17 cellular contexts compared by ENCODE assay signal in the genomic region with DNA sequence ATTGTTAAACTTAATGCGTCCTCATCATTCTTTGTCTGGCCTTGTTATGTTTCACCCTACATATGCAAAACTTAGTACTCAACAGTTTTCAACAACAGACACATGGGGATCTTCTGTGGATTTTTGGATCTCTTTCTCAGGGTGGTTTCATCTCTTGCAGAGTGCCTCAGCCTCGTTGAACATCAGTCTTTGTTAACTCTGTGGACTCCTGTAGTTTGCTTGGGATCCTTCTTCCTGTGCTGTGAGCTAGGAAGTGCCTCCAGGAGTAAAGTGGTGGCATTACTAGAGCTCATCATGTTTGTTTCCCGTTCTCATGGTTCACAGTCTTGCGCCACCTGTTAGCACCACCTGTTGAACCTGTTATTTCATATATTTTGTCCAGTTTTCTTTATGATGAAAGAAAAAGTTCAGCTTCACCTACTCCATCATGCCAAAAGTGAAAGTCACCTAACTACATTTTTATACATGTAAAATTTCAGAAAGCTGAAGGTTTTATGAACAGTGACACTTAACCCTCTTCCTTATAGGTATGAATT. TPM values are rescaled to one million over a fixed set of nuclear protein-coding genes. Genes with fewer than 3 reads are reported as not detected.
DNase-seq lines count a peak whose midpoint lies in the region; TF ChIP-seq lines count a peak whose summit lies in the region.
"Had no signal": no experiment of that assay in that cellular context is flagged by ENCODE, and none has a peak within 500 bp of the region (broad histone marks: within the 10 kb centered on the region; RNA-seq: fewer than 3 reads in every experiment).

No MANE protein-coding gene starts in this region.

- intact Hi-C loops in activated CD4-positive, alpha-beta T cell treated with anti-CD3 and anti-CD28 coated beads, Interleukin-2, amount 10 ng/mL, durations not matched to agents 24 days and 14 days (cut with micrococcal nuclease) = no loop called here

- no peaks in the 10 kb centered on the region for H3K79me2 ChIP-seq in trophoblast cell (ENCODE audit: control insufficient read depth, insufficient read depth, low read length, poor library complexity)

- H3K18ac ChIP-seq in trophoblast cell (ENCODE audit: low read length) = no peak overlapping the region

- H3K4me3 ChIP-seq in endodermal cell (ENCODE audit: low read length) = no peak overlapping the region
- no peak overlapping the region for H3K4me3 ChIP-seq in trophoblast cell (ENCODE audit: low read depth, low read length)
- H3K4me3 ChIP-seq: spleen had no signal

- H3K27ac ChIP-seq in endodermal cell (ENCODE audit: low read depth, low read length) (no peak overlapping the region), trophoblast cell (ENCODE audit: low read depth, low read length) (no peak overlapping the region)
- H3K27ac ChIP-seq: spleen had no signal

- 71 to 81% methylated on average over 4 of the region's 4 CpGs for WGBS in endodermal cell (ENCODE audit: insufficient coverage in 1 of 2, insufficient read length in 1 of 2), 2 experiments
- no CpG with 5 or more reads among the region's 4 CpGs for WGBS in trophoblast cell (ENCODE audit: extremely low coverage, insufficient coverage, insufficient read length)

- peaks cover 5% of the 10 kb centered on the region for H3K9me3 Mint-ChIP-seq in activated CD4-positive, alpha-beta T cell treated with anti-CD3 and anti-CD28 coated beads, Interleukin-2, amount 10 ng/mL, durations not matched to agents 24 days and 14 days
- peaks cover 7% of the 10 kb centered on the region for H3K9me3 Mint-ChIP-seq in endodermal cell

- peaks cover under 1% of the 10 kb centered on the region for H3K4me1 ChIP-seq in endodermal cell (ENCODE audit: control insufficient read depth, insufficient read depth, low read length)
- H3K4me1 ChIP-seq in trophoblast cell (ENCODE audit: control insufficient read depth in 1 of 2, insufficient read depth in 2 of 2, low read length in 2 of 2) = no peaks in the 10 kb centered on the region

- no peak overlapping the region for H3K4ac ChIP-seq in trophoblast cell (ENCODE audit: low read depth, low read length)

- peak; percentile 52 for DNase-seq in activated CD4-positive, alpha-beta T cell treated with anti-CD3 and anti-CD28 coated beads, Interleukin-2, amount 10 ng/mL, durations not matched to agents 24 days and 14 days
- DNase-seq in activated CD4-positive, alpha-beta T cell treated with anti-CD3 and anti-CD28 coated beads, Interleukin-2, amount 50 U/mL, for 48 hours = no peak
- DNase-seq in HPDE6-E6E7 (ENCODE audit: extremely low spot score) = peak; percentile 3
- DNase-seq in endodermal cell = no peak
- peak; percentile 58 to 84 for DNase-seq in trophoblast cell
- DNase-seq in NCI-H128 (lab: John Stamatoyannopoulos, UW; ENCODE audit: unreplicated experiment) = no peak
- no peak for DNase-seq in NCI-H2227 (lab: John Stamatoyannopoulos, UW; ENCODE audit: unreplicated experiment)
- DNase-seq in AML-193 (lab: John Stamatoyannopoulos, UW) = no peak
- DNase-seq: activated CD4-positive, CD25-positive, alpha-beta regulatory T cell; activated gamma-delta T cell; aorta; CD8-positive, alpha-beta memory T cell; H7; MV-4-11; NCI-H2081 treated with DMSO at 0.1 percent for 48 hours; NCI-H524 treated with DMSO at 0.1 percent for 48 hours; spleen had no signal

- no peak overlapping the region for H3K14ac ChIP-seq in trophoblast cell (ENCODE audit: low read length)

- peak overlapping the region; percentile 32 for H3K27ac Mint-ChIP-seq in activated CD4-positive, alpha-beta T cell treated with anti-CD3 and anti-CD28 coated beads, Interleukin-2, amount 10 ng/mL, durations not matched to agents 24 days and 14 days
- H3K27ac Mint-ChIP-seq in endodermal cell = peak overlapping the region; percentile 45

- no peak overlapping the region for H3K4me3 Mint-ChIP-seq in activated CD4-positive, alpha-beta T cell treated with anti-CD3 and anti-CD28 coated beads, Interleukin-2, amount 10 ng/mL, durations not matched to agents 24 days and 14 days
- H3K4me3 Mint-ChIP-seq in endodermal cell = no peak overlapping the region

- peaks cover 25% of the 10 kb centered on the region for H3K4me1 Mint-ChIP-seq in activated CD4-positive, alpha-beta T cell treated with anti-CD3 and anti-CD28 coated beads, Interleukin-2, amount 10 ng/mL, durations not matched to agents 24 days and 14 days
- peaks cover 13% of the 10 kb centered on the region for H3K4me1 Mint-ChIP-seq in endodermal cell

- no peak overlapping the region for H2BK5ac ChIP-seq in trophoblast cell (ENCODE audit: low read depth, low read length, poor library complexity)

- H3K36me3 ChIP-seq in endodermal cell (ENCODE audit: control insufficient read depth, insufficient read depth, low read length) (peaks cover 28% of the 10 kb centered on the region), trophoblast cell (ENCODE audit: control insufficient read depth in 1 of 2, insufficient read depth in 2 of 2, low read length in 2 of 2) (peaks cover 0 to 4% of the 10 kb centered on the region in 2 experiments)

- no peak overlapping the region for H4K91ac ChIP-seq in trophoblast cell (ENCODE audit: low read depth, low read length)

- H3K79me1 ChIP-seq in trophoblast cell (ENCODE audit: low read length) = no peaks in the 10 kb centered on the region

- H3K9me3 ChIP-seq in endodermal cell (ENCODE audit: control insufficient read depth, low read length) (peaks cover 3% of the 10 kb centered on the region), trophoblast cell (ENCODE audit: insufficient read depth, low read depth, low read length) (no peaks in the 10 kb centered on the region)
- H3K9me3 ChIP-seq: spleen had no signal

- peaks cover 44% of the 10 kb centered on the region for H3K36me3 Mint-ChIP-seq in activated CD4-positive, alpha-beta T cell treated with anti-CD3 and anti-CD28 coated beads, Interleukin-2, amount 10 ng/mL, durations not matched to agents 24 days and 14 days (ENCODE audit: low read depth)
- peaks cover 35% of the 10 kb centered on the region for H3K36me3 Mint-ChIP-seq in endodermal cell (ENCODE audit: low read depth)

- no peaks in the 10 kb centered on the region for H3K27me3 Mint-ChIP-seq in activated CD4-positive, alpha-beta T cell treated with anti-CD3 and anti-CD28 coated beads, Interleukin-2, amount 10 ng/mL, durations not matched to agents 24 days and 14 days
- H3K27me3 Mint-ChIP-seq in endodermal cell (ENCODE audit: insufficient read depth) = no peaks in the 10 kb centered on the region
- H3K27me3 Mint-ChIP-seq: CD8-positive, alpha-beta memory T cell had no signal

- H2AFZ ChIP-seq in trophoblast cell (ENCODE audit: insufficient read depth, low read length, poor library complexity) = no peak overlapping the region

- no peak overlapping the region for H2BK120ac ChIP-seq in trophoblast cell (ENCODE audit: insufficient read depth, low read length, poor library complexity)

- no peak overlapping the region for H2BK12ac ChIP-seq in trophoblast cell (ENCODE audit: low read length)

- no peak overlapping the region for H3K4me2 ChIP-seq in trophoblast cell (ENCODE audit: low read length)

- no peak for TF ChIP-seq CTCF in endodermal cell (conservative IDR thresholded peaks at IDR 0.05)

- H4K12ac ChIP-seq in trophoblast cell (ENCODE audit: low read depth, low read length) = no peak overlapping the region

- H2AK5ac ChIP-seq in trophoblast cell (ENCODE audit: low read length) = no peak overlapping the region

- H3K27me3 ChIP-seq in endodermal cell (ENCODE audit: control insufficient read depth, insufficient read depth, low read length, poor library complexity, severe bottlenecking) = no peaks in the 10 kb centered on the region
- no peaks in the 10 kb centered on the region for H3K27me3 ChIP-seq in trophoblast cell (ENCODE audit: insufficient read depth, low read length)
- H3K27me3 ChIP-seq: spleen had no signal

- no peak overlapping the region for H3K23ac ChIP-seq in trophoblast cell (ENCODE audit: low read length)

- H3K9ac ChIP-seq in endodermal cell (ENCODE audit: extremely low read depth, low read length, poor library complexity, severe bottlenecking) (no peak overlapping the region), trophoblast cell (ENCODE audit: low read length) (no peak overlapping the region)

- no peak overlapping the region for H4K8ac ChIP-seq in trophoblast cell (ENCODE audit: low read depth, low read length)

RNA-seq across cellular contexts. Expression of gene NDUFC1, which starts 27.5 kb away (rescaled TPM):
- 53.5 and 56.5 TPM in 2 replicates for total RNA-seq in activated CD4-positive, alpha-beta T cell treated with anti-CD3 and anti-CD28 coated beads, Interleukin-2, amount 10 ng/mL, durations not matched to agents 24 days and 14 days
- 10 to 100 TPM; 54.2 to 64.5 TPM for total RNA-seq in endodermal cell
- polyA plus RNA-seq in endodermal cell (2013, experiment 1 of 2) = 84.0 TPM
- polyA plus RNA-seq in endodermal cell (2013, experiment 2 of 2) = 82.4 TPM
- 108 and 115 TPM in 2 replicates for polyA plus RNA-seq in trophoblast cell (2013)

RNA-seq across cellular contexts. Expression of gene NAA15, which starts 28.4 kb away (rescaled TPM):
- 114 and 115 TPM in 2 replicates for total RNA-seq in activated CD4-positive, alpha-beta T cell treated with anti-CD3 and anti-CD28 coated beads, Interleukin-2, amount 10 ng/mL, durations not matched to agents 24 days and 14 days
- 10 to 100 TPM; 64.7 to 78.9 TPM for total RNA-seq in endodermal cell
- polyA plus RNA-seq in endodermal cell (2013, experiment 1 of 2) = 47.2 TPM
- polyA plus RNA-seq in endodermal cell (2013, experiment 2 of 2) = 44.2 TPM
- 22.1 and 23.3 TPM in 2 replicates for polyA plus RNA-seq in trophoblast cell (2013)

RNA-seq across cellular contexts. Expression of gene MGARP, which starts 49.7 kb away (rescaled TPM):
- 0.14 and 0.21 TPM in 2 replicates for total RNA-seq in activated CD4-positive, alpha-beta T cell treated with anti-CD3 and anti-CD28 coated beads, Interleukin-2, amount 10 ng/mL, durations not matched to agents 24 days and 14 days
- total RNA-seq in endodermal cell = 1 to 10 TPM in 1 of 2 donors, under 1 TPM in 1; 0.53 to 1.3 TPM
- 1.2 TPM for polyA plus RNA-seq in endodermal cell (2013, experiment 1 of 2)
- 0.87 TPM for polyA plus RNA-seq in endodermal cell (2013, experiment 2 of 2)
- 0.06 and 0.14 TPM in 2 replicates for polyA plus RNA-seq in trophoblast cell (2013)
- total RNA-seq: CD8-positive, alpha-beta memory T cell had no signal

Comparison
In these comparisons a context has a peak if more than half of its experiments do, and no peak if none do; other contexts are left out.
1. DNase-seq: peak in activated CD4-positive, alpha-beta T cell treated with anti-CD3 and anti-CD28 coated beads, Interleukin-2, amount 10 ng/mL, durations not matched to agents 24 days and 14 days (single experiment), HPDE6-E6E7 (single experiment) and trophoblast cell (2 of 2); none in activated CD4-positive, alpha-beta T cell treated with anti-CD3 and anti-CD28 coated beads, Interleukin-2, amount 50 U/mL, for 48 hours (0 of 2), endodermal cell (single experiment), NCI-H128 (single experiment), NCI-H2227 (single experiment) and AML-193 (0 of 2).